In genomic region chr9:130561056-130561455, GRCh38 we compare ENCODE assay signal across 1 cellular context.
TF ChIP-seq lines count a peak whose summit lies in the region.

No MANE protein-coding gene starts in this region.

TF ChIP-seq in K562, 482 proteins besides CTCF, POLR2A, EP300 and RAD21 (continued from another document):
- no peak for TF ChIP-seq CHD7 (IDR thresholded peaks at IDR 0.05; ENCODE audit: low read depth, low read length)
- TF ChIP-seq ILK (tag; IDR thresholded peaks at IDR 0.05; ENCODE audit: borderline replicate concordance, low read depth), result no peak
- TF ChIP-seq ZNF121 (CRISPR knock-in tag; conservative IDR thresholded peaks at IDR 0.05), result no peak
- no peak for TF ChIP-seq GATA2 (CRISPR knock-in tag; IDR thresholded peaks at IDR 0.05)
- no peak for TF ChIP-seq PCBP1 (IDR thresholded peaks at IDR 0.05; ENCODE audit: low read depth, low read length, poor library complexity, severe bottlenecking)
- no peak for TF ChIP-seq E2F3 (CRISPR knock-in tag; IDR thresholded peaks at IDR 0.05)
- no peak for TF ChIP-seq KLF6 (CRISPR knock-in tag; IDR thresholded peaks at IDR 0.05; ENCODE audit: borderline replicate concordance)
- no peak for TF ChIP-seq ZNF165 (CRISPR knock-in tag; IDR thresholded peaks at IDR 0.05; ENCODE audit: borderline replicate concordance)
- TF ChIP-seq ZNF224 (CRISPR knock-in tag; IDR thresholded peaks at IDR 0.05), result no peak
- no peak for TF ChIP-seq DLX4 (CRISPR knock-in tag; IDR thresholded peaks at IDR 0.05)
- TF ChIP-seq ZNF707 (CRISPR knock-in tag; conservative IDR thresholded peaks at IDR 0.05), result no peak
- TF ChIP-seq AFF4 (CRISPR knock-in tag; IDR thresholded peaks at IDR 0.05), result no peak
- TF ChIP-seq C11orf30 (IDR thresholded peaks at IDR 0.05; ENCODE audit: low read depth), result no peak
- no peak for TF ChIP-seq CEBPG (CRISPR knock-in tag; IDR thresholded peaks at IDR 0.05)
- TF ChIP-seq CEBPG (tag; conservative IDR thresholded peaks at IDR 0.05 in 1 of 2, IDR thresholded peaks at IDR 0.05 in 1 of 2), result no peak
- TF ChIP-seq TGIF2 (CRISPR knock-in tag; IDR thresholded peaks at IDR 0.05), result no peak
- TF ChIP-seq BMI1 (IDR thresholded peaks at IDR 0.05; ENCODE audit: low read length), result no peak
